ENCODE assay signal across 7 cellular contexts in the genomic region with DNA sequence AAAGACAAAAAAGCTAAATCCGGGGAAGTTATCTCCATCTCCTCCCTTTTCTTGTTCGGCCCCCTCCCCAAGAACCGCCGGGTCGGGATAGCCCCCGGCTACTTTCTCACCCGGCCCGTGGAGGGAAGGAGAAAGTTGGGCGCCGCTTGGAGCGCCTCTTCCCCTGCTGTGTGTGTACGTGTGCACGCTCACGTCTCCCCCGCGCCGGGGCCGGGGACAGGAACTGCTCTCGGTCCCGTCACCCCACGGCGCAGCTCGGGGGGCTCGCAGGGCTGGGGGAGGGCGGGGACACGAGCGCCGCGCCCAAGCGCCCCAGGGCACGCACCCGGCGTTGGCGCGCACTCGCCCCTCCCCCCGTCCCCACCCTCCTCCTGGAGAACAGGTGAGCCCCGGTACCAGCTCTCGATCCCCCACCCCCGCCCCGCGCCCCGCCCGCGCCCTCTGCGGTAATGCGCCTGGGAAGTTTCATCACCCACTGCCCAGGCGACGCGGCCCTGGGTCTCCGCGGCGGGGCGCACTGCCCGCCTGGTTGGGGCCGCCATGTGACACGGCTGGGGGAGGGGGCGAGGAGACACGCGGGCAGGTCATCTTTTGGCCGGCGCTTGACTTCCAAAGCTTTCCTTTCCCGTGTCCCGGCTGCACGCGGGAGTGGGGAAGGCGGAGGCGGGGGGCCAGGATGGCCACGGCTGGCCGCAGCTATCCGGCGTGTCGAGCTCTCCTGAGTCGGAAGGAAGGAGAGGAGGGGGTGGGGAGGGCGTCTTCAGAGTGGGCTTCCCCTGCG. TPM values are rescaled to one million over a fixed set of nuclear protein-coding genes. Genes with fewer than 3 reads are reported as not detected.
DNase-seq lines count a peak whose midpoint lies in the region; ATAC-seq and TF ChIP-seq lines count a peak whose summit lies in the region.

No MANE protein-coding gene starts in this region.

- H3K4me3 ChIP-seq in epithelial cell of proximal tubule (ENCODE audit: low read depth, low read length), result peak overlapping the region; percentile 66

- peak; percentile 46 for ATAC-seq in HG02798 (IDR thresholded peaks at IDR 0.05; ENCODE audit: poor library complexity, unreplicated experiment)

- TF ChIP-seq CTCF in epithelial cell of proximal tubule (conservative IDR thresholded peaks at IDR 0.05; ENCODE audit: low read depth, low read length), result no peak

- TF ChIP-seq POLR2A in GM15510 (IDR thresholded peaks at IDR 0.05; ENCODE audit: borderline replicate concordance, extremely low read depth, insufficient read length), result peak; percentile 62

- DNase-seq in SIG-M5 treated with dmso at 0.1 percent for 504 hours (lab: John Stamatoyannopoulos, UW; ENCODE audit: unreplicated experiment) (peak; percentile 42), epithelial cell of proximal tubule (ENCODE audit: low read depth) (no peak), retina (peak; percentile 77), DMS153 treated with DMSO at 0.1 percent for 48 hours (lab: John Stamatoyannopoulos, UW; ENCODE audit: unreplicated experiment) (no peak), DMS153 (lab: John Stamatoyannopoulos, UW) (no peak)

RNA-seq across cellular contexts. Expression of a gene that starts 1.3 kb away (rescaled TPM):
- 41.6 and 50.6 TPM in 2 replicates for total RNA-seq in epithelial cell of proximal tubule

Comparison
In these comparisons a context has a peak if more than half of its experiments do, and no peak if none do; other contexts are left out.
1. DNase-seq: peak in SIG-M5 treated with dmso at 0.1 percent for 504 hours (single experiment) and retina (single experiment); none in epithelial cell of proximal tubule (single experiment), DMS153 treated with DMSO at 0.1 percent for 48 hours (single experiment) and DMS153 (single experiment).